1 cellular context compared by ENCODE assay signal in the genomic region with DNA sequence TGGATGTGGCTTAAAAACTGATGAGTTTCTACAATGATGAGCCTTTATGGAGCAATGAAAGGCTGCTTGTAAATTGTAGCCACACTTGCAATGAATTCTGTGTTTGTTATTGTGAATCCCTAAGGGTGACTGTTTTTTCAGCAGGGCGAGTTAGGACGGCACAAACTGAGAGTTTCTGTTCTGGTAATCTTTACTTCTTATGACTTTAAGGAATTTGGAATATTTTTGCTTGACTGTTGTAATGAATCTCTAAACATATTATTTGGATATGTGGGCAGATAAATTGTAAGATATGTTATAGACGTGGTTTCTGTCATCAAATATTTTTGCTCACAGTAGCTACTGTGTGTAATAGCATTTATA.
TF ChIP-seq lines count a peak whose summit lies in the region.

No MANE protein-coding gene starts in this region.

TF ChIP-seq in IMR-90, 13 proteins besides CTCF, POLR2A, EP300 and RAD21 (continued from another document):
- TF ChIP-seq, protein P1, sequence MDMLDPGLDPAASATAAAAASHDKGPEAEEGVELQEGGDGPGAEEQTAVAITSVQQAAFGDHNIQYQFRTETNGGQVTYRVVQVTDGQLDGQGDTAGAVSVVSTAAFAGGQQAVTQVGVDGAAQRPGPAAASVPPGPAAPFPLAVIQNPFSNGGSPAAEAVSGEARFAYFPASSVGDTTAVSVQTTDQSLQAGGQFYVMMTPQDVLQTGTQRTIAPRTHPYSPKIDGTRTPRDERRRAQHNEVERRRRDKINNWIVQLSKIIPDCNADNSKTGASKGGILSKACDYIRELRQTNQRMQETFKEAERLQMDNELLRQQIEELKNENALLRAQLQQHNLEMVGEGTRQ (IDR thresholded peaks at IDR 0.05; ENCODE audit: low read depth, low read length) = no peak
- TF ChIP-seq MAZ (IDR thresholded peaks at IDR 0.05; ENCODE audit: borderline replicate concordance, low read depth, low read length) (no peak), RCOR1 (IDR thresholded peaks at IDR 0.05; ENCODE audit: insufficient replicate concordance, low read length) (no peak), CHD1 (IDR thresholded peaks at IDR 0.05; ENCODE audit: low read depth, low read length) (no peak), SMC3 (IDR thresholded peaks at IDR 0.05; ENCODE audit: low read depth, low read length) (no peak), NFE2L2 (IDR thresholded peaks at IDR 0.05; ENCODE audit: low read depth, low read length) (no peak), MAFK (IDR thresholded peaks at IDR 0.05; ENCODE audit: low read depth, low read length) (no peak), CEBPB (IDR thresholded peaks at IDR 0.05; ENCODE audit: low read depth, low read length) (no peak)
